Comparison of ENCODE assay signal across 34 cellular contexts in the genomic region with DNA sequence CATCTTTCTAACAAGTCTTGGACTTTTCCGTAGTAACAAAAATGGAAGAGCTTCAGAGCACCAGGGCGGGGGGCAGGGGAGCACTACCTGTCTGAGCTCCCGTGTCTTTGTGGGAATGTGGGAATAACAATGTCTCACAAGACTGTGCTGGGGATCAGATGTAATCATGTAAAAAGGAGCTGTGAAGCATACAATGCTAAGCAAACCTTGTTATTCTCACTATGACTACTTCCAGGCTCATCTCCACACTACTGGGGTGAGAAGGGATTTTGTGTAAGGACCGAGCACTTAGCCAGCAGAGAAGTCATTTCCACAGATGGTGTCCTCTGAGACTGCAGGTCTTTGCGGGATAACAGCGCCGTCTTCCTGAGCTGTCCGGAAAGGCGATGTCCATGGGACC. TPM values are rescaled to one million over a fixed set of nuclear protein-coding genes. Genes with fewer than 3 reads are reported as not detected.
DNase-seq lines count a peak whose midpoint lies in the region; ATAC-seq, FAIRE-seq and TF ChIP-seq lines count a peak whose summit lies in the region.
"Had no signal": no experiment of that assay in that cellular context is flagged by ENCODE, and none has a peak within 500 bp of the region (broad histone marks: within the 10 kb centered on the region; RNA-seq: fewer than 3 reads in every experiment).

No MANE protein-coding gene starts in this region.

- DNase-seq in GM12891 (ENCODE audit: insufficient read length, low spot score): no peak
- DNase-seq in GM19239 (ENCODE audit: insufficient read length, low spot score): no peak
- DNase-seq in NCI-H345 treated with DMSO at 0.1 percent for 48 hours (lab: John Stamatoyannopoulos, UW; ENCODE audit: unreplicated experiment): no peak
- DNase-seq in midbrain (lab: John Stamatoyannopoulos, UW): no peak
- DNase-seq in nucleus accumbens (lab: John Stamatoyannopoulos, UW): no peak
- DNase-seq: activated B cell treated with CpG ODN at 0.5 μM for 24 hours; activated CD4-positive, alpha-beta T cell treated with anti-CD3 and anti-CD28 coated beads, Interleukin-2, amount 50 U/mL, for 48 hours; activated CD8-positive, alpha-beta memory T cell treated with anti-CD3 and anti-CD28 coated beads, Interleukin-2, amount 50 U/mL, for 4 hours; activated naive CD8-positive, alpha-beta T cell treated with anti-CD3 and anti-CD28 coated beads for 36 hours; CD8-positive, alpha-beta memory T cell; dermis blood vessel endothelial cell; DMS53; gastrocnemius medialis; hippocampal formation; left ventricle myocardium inferior; naive B cell; NCI-H1417 treated with DMSO at 0.1 percent for 48 hours; NCI-H2107; NCI-H510A treated with DMSO at 0.1 percent for 48 hours; PC-9; SHP77; spleen; stimulated activated CD4-positive, alpha-beta T cell treated with anti-CD3 and anti-CD28 coated beads, Interleukin-2, amount 100 ng/mL, for 48 hours; stimulated activated naive B cell treated with anti-CD40 and anti-IgM and Interleukin-4, amounts not matched to agents 10 μg/mL and 1 μg/mL and 100 μg/mL, for 72 hours; SW 1271; T1000 had no signal

- no peak for TF ChIP-seq POLR2A in GM12891 (IDR thresholded peaks at IDR 0.05; ENCODE audit: low read depth, low read length)

- FAIRE-seq in GM12891 (lab: Jason Lieb, UNC) (peak; percentile 59), GM19239 (lab: Jason Lieb, UNC) (no peak)
- FAIRE-seq: astrocyte, endometrium, G401.6, urothelium cell line had no signal

- peak; percentile 46 for ATAC-seq in GM19463 (IDR thresholded peaks at IDR 0.05; ENCODE audit: unreplicated experiment)
- peak; percentile 56 for ATAC-seq in HG02759 (IDR thresholded peaks at IDR 0.05; ENCODE audit: unreplicated experiment)
- peak; percentile 70 for ATAC-seq in HG03432 (IDR thresholded peaks at IDR 0.05; ENCODE audit: unreplicated experiment)
- ATAC-seq: gastrocnemius medialis, HCT116 had no signal

TF ChIP-seq in GM12891, 5 proteins besides CTCF, POLR2A, EP300 and RAD21:
- TF ChIP-seq POLR2AphosphoS5 (IDR thresholded peaks at IDR 0.05; ENCODE audit: low read depth, low read length) (no peak), POU2F2 (IDR thresholded peaks at IDR 0.05; ENCODE audit: low read depth, low read length) (no peak), SPI1 (IDR thresholded peaks at IDR 0.05; ENCODE audit: low read depth, low read length) (no peak), PAX5 (IDR thresholded peaks at IDR 0.05; ENCODE audit: insufficient read depth, low read length, severe bottlenecking) (no peak), TAF1 (IDR thresholded peaks at IDR 0.05; ENCODE audit: low read depth, low read length) (no peak)

RNA-seq across cellular contexts. Expression of a gene that starts 27.1 kb away (rescaled TPM):
- 5.7 TPM for polyA plus RNA-seq in GM12891 (2012; ENCODE audit: low read depth, missing spikeins)
- polyA plus RNA-seq: CD8-positive, alpha-beta memory T cell had no signal
